ENCODE assay signal across 14 cellular contexts in the genomic region with DNA sequence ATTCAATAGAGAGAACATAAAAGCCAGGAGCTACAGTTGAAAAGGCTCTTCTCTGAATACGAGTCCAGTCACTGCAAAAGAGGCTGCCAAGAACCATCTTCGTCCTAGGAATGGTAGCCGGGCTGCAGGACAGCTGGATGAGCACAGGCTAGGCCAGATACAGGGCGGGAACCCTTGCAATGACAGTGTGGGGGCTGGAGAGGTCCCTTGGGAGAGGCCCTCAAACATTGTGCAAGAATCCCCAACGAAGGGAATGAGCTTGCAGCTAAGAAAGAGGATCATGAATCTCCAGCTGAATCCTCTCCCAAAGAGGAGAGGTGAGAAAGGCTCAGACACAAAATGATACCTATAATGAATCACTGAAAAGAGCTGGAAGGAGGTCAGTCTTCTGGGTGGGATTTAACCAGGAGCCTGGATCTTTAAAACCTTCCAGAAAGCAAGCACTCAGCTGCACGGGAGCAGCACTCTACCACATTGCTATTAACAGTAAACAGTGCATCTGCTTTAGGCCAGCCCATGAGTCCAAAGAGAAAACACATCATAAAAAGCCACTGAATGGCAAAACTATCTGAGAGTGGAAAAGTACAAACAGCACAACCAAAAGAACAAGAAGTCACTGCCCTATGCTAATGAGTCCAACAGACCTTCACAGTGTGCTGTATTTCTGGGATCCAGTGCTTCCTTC.
DNase-seq lines count a peak whose midpoint lies in the region; ATAC-seq and TF ChIP-seq lines count a peak whose summit lies in the region.
"Had no signal": no experiment of that assay in that cellular context is flagged by ENCODE, and none has a peak within 500 bp of the region (broad histone marks: within the 10 kb centered on the region; RNA-seq: fewer than 3 reads in every experiment).

No MANE protein-coding gene starts in this region.

- intact Hi-C loops in Panc1 (cut with micrococcal nuclease; ENCODE audit: unreplicated experiment) (no loop called here), tibial artery (cut with DNase I; ENCODE audit: low total_unique reads) (no loop called here), Caco-2 (cut with micrococcal nuclease; ENCODE audit: unreplicated experiment) (loop anchor here (1.0 kb wide), 3 partner anchors 11 to 31 kb away; no protein-coding TSS in a partner anchor)

- H3K4me3 ChIP-seq in Panc1 (ENCODE audit: low read depth in 2 of 2, low read length in 2 of 2) (no peak overlapping the region), fibroblast of mammary gland (ENCODE audit: control insufficient read depth, low read depth, low read length) (no peak overlapping the region), mucosa of rectum (ENCODE audit: low read length in 2 of 2) (no peak overlapping the region), tibial artery (no peak overlapping the region), Caco-2 (ENCODE audit: low read depth, low read length) (no peak overlapping the region)

- no peak overlapping the region for H3K27ac Mint-ChIP-seq in Caco-2 (ENCODE audit: unreplicated experiment)
- H3K27ac Mint-ChIP-seq in glutamatergic neuron (ENCODE audit: unreplicated experiment): no peak overlapping the region
- H3K27ac Mint-ChIP-seq: activated CD8-positive, alpha-beta T cell treated with anti-CD3 and anti-CD28 coated beads, Interleukin-2, amount 10 ng/mL, durations not matched to agents 7 days and 5 days; endodermal cell; T-helper 17 cell had no signal

- H3K27me3 Mint-ChIP-seq in Caco-2 (ENCODE audit: insufficient read depth, unreplicated experiment) (no peaks in the 10 kb centered on the region), glutamatergic neuron (ENCODE audit: unreplicated experiment) (no peaks in the 10 kb centered on the region)
- H3K27me3 Mint-ChIP-seq: T-helper 17 cell had no signal

- TF ChIP-seq CTCF in Panc1 (IDR thresholded peaks at IDR 0.05) (no peak), fibroblast of mammary gland (conservative IDR thresholded peaks at IDR 0.05; ENCODE audit: control insufficient read depth, insufficient read depth, low read depth, low read length) (no peak), tibial artery (IDR thresholded peaks at IDR 0.05) (no peak), Caco-2 (IDR thresholded peaks at IDR 0.05; ENCODE audit: insufficient read depth in 1 of 2, low read depth in 1 of 2, low read length in 1 of 2, severe bottlenecking in 1 of 2, unreplicated experiment in 1 of 2) (no peak), glutamatergic neuron (IDR thresholded peaks at IDR 0.05; ENCODE audit: partially characterized antibody, unreplicated experiment) (no peak)

- H3K4me1 Mint-ChIP-seq in Caco-2 (ENCODE audit: low read depth, unreplicated experiment) (peaks cover 41% of the 10 kb centered on the region), glutamatergic neuron (ENCODE audit: low read depth, unreplicated experiment) (no peaks in the 10 kb centered on the region)
- H3K4me1 Mint-ChIP-seq: endodermal cell, T-helper 17 cell had no signal

- H3K27ac ChIP-seq in Panc1 (ENCODE audit: low read length) (peak overlapping the region; percentile 39; the same call in 1 of the 2 replicates), mucosa of rectum (ENCODE audit: low read depth in 2 of 2, low read length in 2 of 2) (peak overlapping the region; percentile 7 to 46), tibial artery (peak overlapping the region; percentile 20 to 49)

- in situ Hi-C loops in Panc1 (cut with HindIII; ENCODE audit: low pct_unique_long_range_greater_than_20kb, low sequenced_read_pairs): no loop called here

- POLR2A ChIA-PET in Panc1 (lab: Charles Lee) (no interaction called here), Caco-2 (lab: Charles Lee) (no interaction called here)

- no peak overlapping the region for H3K9ac ChIP-seq in mucosa of rectum (ENCODE audit: low read depth in 1 of 2, low read length in 2 of 2)

- BruUV-seq in Panc1 (replicated peaks; lab: Mats Ljungman, UMichigan) (no TSS peak), Caco-2 (replicated peaks; lab: Mats Ljungman, UMichigan) (no TSS peak)

- CTCF ChIA-PET in Panc1 (lab: Charles Lee) (no interaction called here), Caco-2 (lab: Charles Lee) (interaction anchor here (2.2 kb wide), 1 partner anchor 28 kb away, joined by 19 read pairs; no protein-coding TSS in a partner anchor)

- H3K36me3 ChIP-seq in Panc1 (ENCODE audit: control insufficient read depth, insufficient read depth, low read length) (peaks cover 85% of the 10 kb centered on the region), mucosa of rectum (ENCODE audit: control insufficient read depth in 2 of 2, insufficient read depth in 2 of 2, low read length in 2 of 2) (peaks cover 48 to 72% of the 10 kb centered on the region in 2 donors), tibial artery (peaks cover 6 to 48% (median 27%) of the 10 kb centered on the region in 3 donors), Caco-2 (ENCODE audit: control insufficient read depth, insufficient read depth, low read length) (peaks cover 15% of the 10 kb centered on the region)

- H3K9me3 Mint-ChIP-seq in Caco-2 (ENCODE audit: unreplicated experiment) (no peaks in the 10 kb centered on the region), glutamatergic neuron (ENCODE audit: unreplicated experiment) (no peaks in the 10 kb centered on the region)
- H3K9me3 Mint-ChIP-seq: endodermal cell had no signal

- ATAC-seq in Panc1: no peak
- ATAC-seq: activated CD8-positive, alpha-beta T cell treated with anti-CD3 and anti-CD28 coated beads, Interleukin-2, amount 10 ng/mL, durations not matched to agents 7 days and 5 days; T-helper 17 cell had no signal

- DNase-seq in Panc1 (ENCODE audit: low read depth, low spot score): no peak
- peak; percentile 82 for DNase-seq in fibroblast of mammary gland (ENCODE audit: low read depth)
- DNase-seq in tibial artery: peak in 1 of 2 donors; percentile 49
- DNase-seq in stimulated activated naive CD4-positive, alpha-beta T cell treated with Interleukin-2 at 50 U/mL for 16 hours (lab: John Stamatoyannopoulos, UW): no peak
- DNase-seq in Caco-2: no peak
- DNase-seq in activated CD8-positive, alpha-beta memory T cell treated with anti-CD3 and anti-CD28 coated beads, Interleukin-2, amount 50 U/mL, for 48 hours: no peak
- no peak for DNase-seq in glutamatergic neuron
- DNase-seq: activated CD8-positive, alpha-beta T cell treated with anti-CD3 and anti-CD28 coated beads, Interleukin-2, amount 10 ng/mL, durations not matched to agents 7 days and 5 days; DMS53; endodermal cell; NCI-H187; posterior cingulate gyrus; T-helper 17 cell had no signal

- peaks cover 44% of the 10 kb centered on the region for H3K4me1 ChIP-seq in Panc1 (ENCODE audit: control insufficient read depth, insufficient read depth, low read length)
- peaks cover 0 to 9% of the 10 kb centered on the region in 2 donors for H3K4me1 ChIP-seq in mucosa of rectum (ENCODE audit: control insufficient read depth in 2 of 2, insufficient read depth in 2 of 2, low read length in 2 of 2)
- H3K4me1 ChIP-seq in tibial artery: peaks cover 0 to 54% (median 29%) of the 10 kb centered on the region in 4 donors
- H3K4me1 ChIP-seq in Caco-2: peaks cover 26% of the 10 kb centered on the region

- H3K36me3 Mint-ChIP-seq in Caco-2 (ENCODE audit: insufficient read depth, unreplicated experiment) (peaks cover 99% of the 10 kb centered on the region), glutamatergic neuron (ENCODE audit: unreplicated experiment) (no peaks in the 10 kb centered on the region)

- no peak overlapping the region for H3K4me3 Mint-ChIP-seq in Caco-2 (ENCODE audit: unreplicated experiment)
- no peak overlapping the region for H3K4me3 Mint-ChIP-seq in glutamatergic neuron (ENCODE audit: unreplicated experiment)
- H3K4me3 Mint-ChIP-seq: activated CD8-positive, alpha-beta T cell treated with anti-CD3 and anti-CD28 coated beads, Interleukin-2, amount 10 ng/mL, durations not matched to agents 7 days and 5 days; endodermal cell; T-helper 17 cell had no signal

- H3K9me3 ChIP-seq in Panc1 (ENCODE audit: control insufficient read depth, insufficient read depth, low read depth, low read length): no peaks in the 10 kb centered on the region
- no peaks in the 10 kb centered on the region for H3K9me3 ChIP-seq in mucosa of rectum (ENCODE audit: control insufficient read depth in 2 of 2, low read length in 2 of 2)
- no peaks in the 10 kb centered on the region for H3K9me3 ChIP-seq in tibial artery
- no peaks in the 10 kb centered on the region for H3K9me3 ChIP-seq in Caco-2

- H3K27me3 ChIP-seq in Panc1 (ENCODE audit: control insufficient read depth, insufficient read depth, low read length) (no peaks in the 10 kb centered on the region), mucosa of rectum (ENCODE audit: control insufficient read depth in 2 of 2, insufficient read depth in 2 of 2, low read length in 2 of 2) (no peaks in the 10 kb centered on the region), tibial artery (no peaks in the 10 kb centered on the region), Caco-2 (replicated peaks; ENCODE audit: control insufficient read depth, insufficient read depth, low read length) (no peaks in the 10 kb centered on the region)
